Comparison of ENCODE assay signal across 1 cellular context in genomic region chr6:43910638-43911353, GRCh38.
TF ChIP-seq lines count a peak whose summit lies in the region.

No MANE protein-coding gene starts in this region.

TF ChIP-seq in K562, 482 proteins besides CTCF, POLR2A, EP300 and RAD21 (continued from another document and continues in another):
- TF ChIP-seq HDAC6 (IDR thresholded peaks at IDR 0.05; ENCODE audit: low read depth, low read length), result no peak
- TF ChIP-seq CREB3 (tag; conservative IDR thresholded peaks at IDR 0.05; ENCODE audit: low read depth), result no peak
- TF ChIP-seq ZNF318 (IDR thresholded peaks at IDR 0.05; ENCODE audit: borderline replicate concordance in 1 of 2, low read depth in 1 of 2), result peak in 1 of 2 experiments; percentile 87; a peak in 2 of 4 replicates
- TF ChIP-seq PREB (CRISPR knock-in tag; IDR thresholded peaks at IDR 0.05), result no peak
- peak; percentile 69; the same call in 1 of the 2 replicates for TF ChIP-seq ZNF449 (CRISPR knock-in tag; IDR thresholded peaks at IDR 0.05)
- TF ChIP-seq, protein P1, sequence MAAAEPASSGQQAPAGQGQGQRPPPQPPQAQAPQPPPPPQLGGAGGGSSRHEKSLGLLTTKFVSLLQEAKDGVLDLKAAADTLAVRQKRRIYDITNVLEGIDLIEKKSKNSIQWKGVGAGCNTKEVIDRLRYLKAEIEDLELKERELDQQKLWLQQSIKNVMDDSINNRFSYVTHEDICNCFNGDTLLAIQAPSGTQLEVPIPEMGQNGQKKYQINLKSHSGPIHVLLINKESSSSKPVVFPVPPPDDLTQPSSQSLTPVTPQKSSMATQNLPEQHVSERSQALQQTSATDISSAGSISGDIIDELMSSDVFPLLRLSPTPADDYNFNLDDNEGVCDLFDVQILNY (CRISPR knock-in tag; IDR thresholded peaks at IDR 0.05), result no peak
- TF ChIP-seq KDM5B (IDR thresholded peaks at IDR 0.05; ENCODE audit: insufficient replicate concordance, low read depth, low read length), result peak; percentile 61
- peak in 1 of 2 experiments; percentile 50; a peak in 3 of 4 replicates for TF ChIP-seq TEAD1 (CRISPR knock-in tag; IDR thresholded peaks at IDR 0.05)
- TF ChIP-seq, protein P2, sequence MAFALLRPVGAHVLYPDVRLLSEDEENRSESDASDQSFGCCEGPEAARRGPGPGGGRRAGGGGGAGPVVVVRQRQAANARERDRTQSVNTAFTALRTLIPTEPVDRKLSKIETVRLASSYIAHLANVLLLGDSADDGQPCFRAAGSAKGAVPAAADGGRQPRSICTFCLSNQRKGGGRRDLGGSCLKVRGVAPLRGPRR (CRISPR knock-in tag; IDR thresholded peaks at IDR 0.05), result peak; percentile 82; the same call in 1 of the 2 replicates
- TF ChIP-seq NRF1 (conservative IDR thresholded peaks at IDR 0.05 in 1 of 2, IDR thresholded peaks at IDR 0.05 in 1 of 2), result peak; percentile 32 to 46; a peak in 2 of 4 replicates
- TF ChIP-seq, protein P3, sequence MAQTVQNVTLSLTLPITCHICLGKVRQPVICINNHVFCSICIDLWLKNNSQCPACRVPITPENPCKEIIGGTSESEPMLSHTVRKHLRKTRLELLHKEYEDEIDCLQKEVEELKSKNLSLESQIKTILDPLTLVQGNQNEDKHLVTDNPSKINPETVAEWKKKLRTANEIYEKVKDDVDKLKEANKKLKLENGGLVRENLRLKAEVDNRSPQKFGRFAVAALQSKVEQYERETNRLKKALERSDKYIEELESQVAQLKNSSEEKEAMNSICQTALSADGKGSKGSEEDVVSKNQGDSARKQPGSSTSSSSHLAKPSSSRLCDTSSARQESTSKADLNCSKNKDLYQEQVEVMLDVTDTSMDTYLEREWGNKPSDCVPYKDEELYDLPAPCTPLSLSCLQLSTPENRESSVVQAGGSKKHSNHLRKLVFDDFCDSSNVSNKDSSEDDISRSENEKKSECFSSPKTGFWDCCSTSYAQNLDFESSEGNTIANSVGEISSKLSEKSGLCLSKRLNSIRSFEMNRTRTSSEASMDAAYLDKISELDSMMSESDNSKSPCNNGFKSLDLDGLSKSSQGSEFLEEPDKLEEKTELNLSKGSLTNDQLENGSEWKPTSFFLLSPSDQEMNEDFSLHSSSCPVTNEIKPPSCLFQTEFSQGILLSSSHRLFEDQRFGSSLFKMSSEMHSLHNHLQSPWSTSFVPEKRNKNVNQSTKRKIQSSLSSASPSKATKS (CRISPR knock-in tag; IDR thresholded peaks at IDR 0.05), result no peak
- no peak for TF ChIP-seq NUFIP1 (IDR thresholded peaks at IDR 0.05; ENCODE audit: partially characterized antibody)
- TF ChIP-seq PPARD (CRISPR knock-in tag; IDR thresholded peaks at IDR 0.05), result no peak
- no peak for TF ChIP-seq NKRF (IDR thresholded peaks at IDR 0.05; ENCODE audit: borderline replicate concordance)
- TF ChIP-seq KDM2B (CRISPR knock-in tag; IDR thresholded peaks at IDR 0.05), result no peak
- TF ChIP-seq CHD4 (IDR thresholded peaks at IDR 0.05; ENCODE audit: insufficient read depth, insufficient replicate concordance, low read depth, low read length, poor library complexity, severe bottlenecking), result no peak
- TF ChIP-seq, protein P4, sequence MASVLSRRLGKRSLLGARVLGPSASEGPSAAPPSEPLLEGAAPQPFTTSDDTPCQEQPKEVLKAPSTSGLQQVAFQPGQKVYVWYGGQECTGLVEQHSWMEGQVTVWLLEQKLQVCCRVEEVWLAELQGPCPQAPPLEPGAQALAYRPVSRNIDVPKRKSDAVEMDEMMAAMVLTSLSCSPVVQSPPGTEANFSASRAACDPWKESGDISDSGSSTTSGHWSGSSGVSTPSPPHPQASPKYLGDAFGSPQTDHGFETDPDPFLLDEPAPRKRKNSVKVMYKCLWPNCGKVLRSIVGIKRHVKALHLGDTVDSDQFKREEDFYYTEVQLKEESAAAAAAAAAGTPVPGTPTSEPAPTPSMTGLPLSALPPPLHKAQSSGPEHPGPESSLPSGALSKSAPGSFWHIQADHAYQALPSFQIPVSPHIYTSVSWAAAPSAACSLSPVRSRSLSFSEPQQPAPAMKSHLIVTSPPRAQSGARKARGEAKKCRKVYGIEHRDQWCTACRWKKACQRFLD (CRISPR knock-in tag; IDR thresholded peaks at IDR 0.05), result peak; percentile 92; the same call in 1 of the 2 replicates
